14 cellular contexts compared by ENCODE assay signal in the genomic region with DNA sequence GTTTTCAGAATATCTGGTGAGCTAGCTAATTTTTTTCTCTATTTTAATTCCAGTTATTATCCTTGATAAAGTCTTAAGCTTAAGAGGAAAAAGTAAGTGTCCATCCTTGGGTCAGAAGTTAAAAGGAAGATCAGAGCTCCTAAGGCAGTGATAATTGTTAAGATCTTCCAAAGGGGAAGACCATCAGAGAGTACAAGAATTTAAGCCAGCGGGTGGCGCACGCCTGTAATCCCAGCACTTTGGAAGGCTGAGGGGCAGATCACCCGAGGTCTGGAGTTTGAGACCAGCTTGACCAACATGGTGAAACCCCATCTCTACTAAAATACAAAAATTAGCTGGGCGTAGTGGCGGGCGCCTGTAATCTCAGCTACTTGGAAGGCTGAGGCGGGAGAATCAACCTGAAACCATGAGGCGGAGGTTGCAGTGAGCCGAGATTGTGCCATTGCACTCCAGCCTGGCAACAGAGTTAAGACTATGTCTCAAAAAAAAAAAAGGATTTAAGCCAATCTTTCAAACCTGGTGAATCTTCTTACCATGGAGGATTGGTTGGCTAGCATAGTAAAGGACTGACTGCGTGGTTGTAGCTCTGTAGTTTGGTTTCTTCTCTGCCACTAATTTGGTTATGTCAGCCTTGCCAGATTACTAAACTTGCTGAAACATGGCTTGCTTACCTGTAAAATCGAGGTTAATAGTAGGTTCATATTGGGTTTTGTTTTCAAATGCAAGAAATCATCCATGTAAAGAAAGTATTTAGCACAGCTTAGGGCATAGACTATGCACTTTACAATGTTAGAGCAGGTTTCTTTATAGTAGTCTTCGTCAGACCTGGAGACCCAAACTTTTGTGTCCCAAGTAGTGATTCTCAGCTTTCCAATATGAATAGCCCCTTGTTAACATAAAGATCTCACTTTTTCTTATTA.
"Had no signal": no experiment of that assay in that cellular context is flagged by ENCODE, and none has a peak within 500 bp of the region (broad histone marks: within the 10 kb centered on the region; RNA-seq: fewer than 3 reads in every experiment).

No MANE protein-coding gene starts in this region.

- H3K9me3 ChIP-seq: tibial artery, uterus had no signal

- H3K4me1 ChIP-seq: parathyroid adenoma, uterus had no signal

- H3K4me3 ChIP-seq: skin epidermis, tibial artery, uterus had no signal

- H3K27ac ChIP-seq: foreskin keratinocyte, parathyroid adenoma, skin epidermis, tibial artery, uterus, WERI-Rb-1 had no signal

- H3K9ac ChIP-seq: parathyroid adenoma had no signal

- DNase-seq: activated CD4-positive, alpha-beta T cell treated with anti-CD3 and anti-CD28 coated beads for 48 hours; activated effector memory CD4-positive, alpha-beta T cell treated with anti-CD3 and anti-CD28 coated beads, Interleukin-2, amount 50 U/mL, for 16 hours; foreskin keratinocyte; head of caudate nucleus; left ventricle myocardium superior; mesendoderm; stimulated activated CD4-positive, alpha-beta T cell treated with anti-CD3 and anti-CD28 coated beads, Interleukin-4, amount 100 ng/mL, for 4 hours; tibial artery; uterus; WERI-Rb-1 had no signal

- H3K36me3 ChIP-seq: uterus had no signal

- H3K79me2 ChIP-seq: parathyroid adenoma had no signal

- FAIRE-seq: astrocyte, keratinocyte had no signal

- H3K27me3 ChIP-seq: foreskin keratinocyte, tibial artery, uterus had no signal

- H2AFZ ChIP-seq: parathyroid adenoma had no signal

- ATAC-seq: foreskin keratinocyte, left ventricle myocardium superior had no signal
